ENCODE assay signal across 2 cellular contexts in the genomic region with DNA sequence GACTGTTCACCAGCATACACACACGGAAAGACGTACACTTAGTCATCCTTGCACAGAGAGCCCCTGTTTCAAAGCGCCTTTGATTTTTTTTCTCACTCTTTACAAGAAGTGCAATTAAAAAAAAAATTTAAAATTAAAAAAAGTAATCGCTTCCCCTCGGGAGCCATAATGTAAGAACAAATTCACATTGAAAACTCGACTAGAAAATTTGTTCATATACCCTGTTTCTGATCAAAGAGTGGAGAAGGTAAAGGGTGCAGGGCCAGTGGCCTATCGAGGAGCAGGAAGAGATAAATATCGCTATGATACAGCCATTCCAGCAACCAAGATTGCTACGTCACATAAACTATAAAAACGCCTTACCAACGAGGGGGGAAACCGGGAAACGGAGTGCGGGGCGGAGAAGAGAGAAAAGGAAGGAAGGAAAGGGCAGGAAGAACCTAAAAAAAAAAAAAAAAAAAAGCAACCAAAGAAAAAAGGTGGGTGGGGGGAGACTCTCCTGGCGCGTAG.
TF ChIP-seq lines count a peak whose summit lies in the region.

No MANE protein-coding gene starts in this region.

TF ChIP-seq in WTC11, 78 proteins besides CTCF, POLR2A, EP300 and RAD21:
- no peak for TF ChIP-seq NFYB (CRISPR knock-in tag; conservative IDR thresholded peaks at IDR 0.05; ENCODE audit: low read depth)
- no peak for TF ChIP-seq ZNF219 (CRISPR knock-in tag; IDR thresholded peaks at IDR 0.05; ENCODE audit: borderline replicate concordance)
- TF ChIP-seq, protein P1, sequence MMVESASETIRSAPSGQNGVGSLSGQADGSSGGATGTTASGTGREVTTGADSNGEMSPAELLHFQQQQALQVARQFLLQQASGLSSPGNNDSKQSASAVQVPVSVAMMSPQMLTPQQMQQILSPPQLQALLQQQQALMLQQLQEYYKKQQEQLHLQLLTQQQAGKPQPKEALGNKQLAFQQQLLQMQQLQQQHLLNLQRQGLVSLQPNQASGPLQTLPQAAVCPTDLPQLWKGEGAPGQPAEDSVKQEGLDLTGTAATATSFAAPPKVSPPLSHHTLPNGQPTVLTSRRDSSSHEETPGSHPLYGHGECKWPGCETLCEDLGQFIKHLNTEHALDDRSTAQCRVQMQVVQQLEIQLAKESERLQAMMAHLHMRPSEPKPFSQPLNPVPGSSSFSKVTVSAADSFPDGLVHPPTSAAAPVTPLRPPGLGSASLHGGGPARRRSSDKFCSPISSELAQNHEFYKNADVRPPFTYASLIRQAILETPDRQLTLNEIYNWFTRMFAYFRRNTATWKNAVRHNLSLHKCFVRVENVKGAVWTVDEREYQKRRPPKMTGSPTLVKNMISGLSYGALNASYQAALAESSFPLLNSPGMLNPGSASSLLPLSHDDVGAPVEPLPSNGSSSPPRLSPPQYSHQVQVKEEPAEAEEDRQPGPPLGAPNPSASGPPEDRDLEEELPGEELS (CRISPR knock-in tag; IDR thresholded peaks at IDR 0.05), result no peak
- TF ChIP-seq TEAD1 (CRISPR knock-in tag; IDR thresholded peaks at IDR 0.05), result no peak
- TF ChIP-seq ZBTB21 (CRISPR knock-in tag; IDR thresholded peaks at IDR 0.05; ENCODE audit: borderline replicate concordance), result no peak
- no peak for TF ChIP-seq KAT7 (CRISPR knock-in tag; IDR thresholded peaks at IDR 0.05; ENCODE audit: borderline replicate concordance)
- TF ChIP-seq, protein P2, sequence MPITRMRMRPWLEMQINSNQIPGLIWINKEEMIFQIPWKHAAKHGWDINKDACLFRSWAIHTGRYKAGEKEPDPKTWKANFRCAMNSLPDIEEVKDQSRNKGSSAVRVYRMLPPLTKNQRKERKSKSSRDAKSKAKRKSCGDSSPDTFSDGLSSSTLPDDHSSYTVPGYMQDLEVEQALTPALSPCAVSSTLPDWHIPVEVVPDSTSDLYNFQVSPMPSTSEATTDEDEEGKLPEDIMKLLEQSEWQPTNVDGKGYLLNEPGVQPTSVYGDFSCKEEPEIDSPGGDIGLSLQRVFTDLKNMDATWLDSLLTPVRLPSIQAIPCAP (CRISPR knock-in tag; IDR thresholded peaks at IDR 0.05), result no peak
- TF ChIP-seq ELF4 (CRISPR knock-in tag; IDR thresholded peaks at IDR 0.05; ENCODE audit: low read depth), result no peak
- no peak for TF ChIP-seq NR3C1 (CRISPR knock-in tag; conservative IDR thresholded peaks at IDR 0.05; ENCODE audit: low read depth)
- TF ChIP-seq JUN (CRISPR knock-in tag; IDR thresholded peaks at IDR 0.05), result no peak
- TF ChIP-seq ZNF138 (CRISPR knock-in tag; conservative IDR thresholded peaks at IDR 0.05), result no peak
- TF ChIP-seq, protein P3, sequence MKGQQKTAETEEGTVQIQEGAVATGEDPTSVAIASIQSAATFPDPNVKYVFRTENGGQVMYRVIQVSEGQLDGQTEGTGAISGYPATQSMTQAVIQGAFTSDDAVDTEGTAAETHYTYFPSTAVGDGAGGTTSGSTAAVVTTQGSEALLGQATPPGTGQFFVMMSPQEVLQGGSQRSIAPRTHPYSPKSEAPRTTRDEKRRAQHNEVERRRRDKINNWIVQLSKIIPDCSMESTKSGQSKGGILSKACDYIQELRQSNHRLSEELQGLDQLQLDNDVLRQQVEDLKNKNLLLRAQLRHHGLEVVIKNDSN (CRISPR knock-in tag; IDR thresholded peaks at IDR 0.05), result no peak
- no peak for TF ChIP-seq CBFB (CRISPR knock-in tag; IDR thresholded peaks at IDR 0.05; ENCODE audit: low read depth)
- TF ChIP-seq ZNF423 (CRISPR knock-in tag; IDR thresholded peaks at IDR 0.05), result no peak
- TF ChIP-seq, protein P4, sequence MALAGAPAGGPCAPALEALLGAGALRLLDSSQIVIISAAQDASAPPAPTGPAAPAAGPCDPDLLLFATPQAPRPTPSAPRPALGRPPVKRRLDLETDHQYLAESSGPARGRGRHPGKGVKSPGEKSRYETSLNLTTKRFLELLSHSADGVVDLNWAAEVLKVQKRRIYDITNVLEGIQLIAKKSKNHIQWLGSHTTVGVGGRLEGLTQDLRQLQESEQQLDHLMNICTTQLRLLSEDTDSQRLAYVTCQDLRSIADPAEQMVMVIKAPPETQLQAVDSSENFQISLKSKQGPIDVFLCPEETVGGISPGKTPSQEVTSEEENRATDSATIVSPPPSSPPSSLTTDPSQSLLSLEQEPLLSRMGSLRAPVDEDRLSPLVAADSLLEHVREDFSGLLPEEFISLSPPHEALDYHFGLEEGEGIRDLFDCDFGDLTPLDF (CRISPR knock-in tag; IDR thresholded peaks at IDR 0.05), result no peak
- TF ChIP-seq NR1H2 (CRISPR knock-in tag; IDR thresholded peaks at IDR 0.05), result no peak

TF ChIP-seq in H1, 55 proteins besides CTCF, POLR2A, EP300 and RAD21:
- peak; percentile 89; the same call in 1 of the 2 replicates for TF ChIP-seq CBX8 (IDR thresholded peaks at IDR 0.05; ENCODE audit: borderline replicate concordance, low read depth, low read length)
- TF ChIP-seq RNF2 (IDR thresholded peaks at IDR 0.05; ENCODE audit: borderline replicate concordance, low read depth, low read length, missing control alignments, poor library complexity, severe bottlenecking), result no peak
